ENCODE assay signal across 8 cellular contexts in genomic region chr6:7974932-7975763, GRCh38.
A peak's percentile ranks its signal among the peaks of the same experiment; 100 is the strongest.
DNase-seq lines count a peak whose midpoint lies in the region; ATAC-seq and TF ChIP-seq lines count a peak whose summit lies in the region.

No MANE protein-coding gene starts in this region.

- H3K79me2 ChIP-seq in GM23248 (ENCODE audit: insufficient read depth), result no peaks in the 10 kb centered on the region
- no peaks in the 10 kb centered on the region for H3K79me2 ChIP-seq in PC-3 (ENCODE audit: low read length)

- peaks cover 10% of the 10 kb centered on the region for H3F3A ChIP-seq in GM23248 (ENCODE audit: insufficient read depth)
- H3F3A ChIP-seq in PC-3 (ENCODE audit: low read length, unreplicated experiment), result peaks cover 4% of the 10 kb centered on the region

- DNase-seq in GM23248, result peak; percentile 94
- DNase-seq in PC-3, result peak; percentile 98
- peak; percentile 66 for DNase-seq in epithelial cell of prostate (ENCODE audit: low read depth, low spot score)
- peak; percentile 60 to 74 (median 65) for DNase-seq in mucosa of descending colon
- no peak for DNase-seq in NCI-H774 (lab: John Stamatoyannopoulos, UW)
- DNase-seq in amniotic stem cell (lab: John Stamatoyannopoulos, UW), result no peak
- DNase-seq in activated T-cell treated with anti-CD3 and anti-CD28 coated beads, Interleukin-2, amount 50 U/mL, for 1 hour, result no peak
- no peak for DNase-seq in activated T-cell treated with anti-CD3 and anti-CD28 coated beads, Interleukin-2, amount 50 U/mL, for 48 hours

- H3K36me3 ChIP-seq in GM23248 (ENCODE audit: low read depth) (no peaks in the 10 kb centered on the region), PC-3 (ENCODE audit: low read depth, low read length) (no peaks in the 10 kb centered on the region), mucosa of descending colon (ENCODE audit: low read depth) (no peaks in the 10 kb centered on the region)

- peak overlapping the region; percentile 41 for H3K9ac ChIP-seq in GM23248
- no peak overlapping the region for H3K9ac ChIP-seq in PC-3 (ENCODE audit: low read length)

- H3K27me3 ChIP-seq in GM23248 (replicated peaks; ENCODE audit: insufficient read depth), result no peaks in the 10 kb centered on the region
- no peaks in the 10 kb centered on the region for H3K27me3 ChIP-seq in PC-3 (ENCODE audit: low read length)

- H3K4me1 ChIP-seq in GM23248 (ENCODE audit: insufficient read depth) (0 out of 2 replicates have a peak, but pooled peaks cover 4% of the 10 kb centered on the region), PC-3 (ENCODE audit: insufficient read depth, low read length) (peaks cover 34% of the 10 kb centered on the region), mucosa of descending colon (ENCODE audit: low read depth) (peaks cover 12% of the 10 kb centered on the region)

- in situ Hi-C loops in GM23248 (cut with MboI), result no loop called here

- POLR2A ChIA-PET in PC-3 (lab: Charles Lee; ENCODE audit: unreplicated experiment), result interaction anchor here (0.5 to 1.0 kb wide), 2 partner anchors 65 to 83 kb away, joined by 3 to 7 read pairs; no protein-coding TSS in a partner anchor

- peak overlapping the region; percentile 25 for H3K27ac ChIP-seq in GM23248
- peak overlapping the region; percentile 30 for H3K27ac ChIP-seq in PC-3 (ENCODE audit: low read length)
- H3K27ac ChIP-seq in epithelial cell of prostate, result no peak overlapping the region

- H3K4me3 ChIP-seq in GM23248, result peak overlapping the region; percentile 61
- H3K4me3 ChIP-seq in PC-3 (ENCODE audit: low read length), result peak overlapping the region; percentile 41
- no peak overlapping the region for H3K4me3 ChIP-seq in mucosa of descending colon

- peak overlapping the region; percentile 84 for H3K4me2 ChIP-seq in GM23248 (ENCODE audit: unreplicated experiment)
- H3K4me2 ChIP-seq in PC-3 (ENCODE audit: low read length), result peak overlapping the region; percentile 82

- 3 to 4% methylated on average over 19 of the region's 19 CpGs for WGBS in GM23248 (ENCODE audit: low coverage in 1 of 2, low lambda C conversion rate in 2 of 2, missing lambda C conversion rate in 2 of 2), 2 experiments

- no peak for TF ChIP-seq CTCF in PC-3 (conservative IDR thresholded peaks at IDR 0.05; ENCODE audit: low read depth, low read length)
- no peak for TF ChIP-seq CTCF in mucosa of descending colon (IDR thresholded peaks at IDR 0.05)

- CTCF ChIA-PET in PC-3 (lab: Charles Lee), result no interaction called here

- H3K9me2 ChIP-seq in GM23248 (ENCODE audit: insufficient read depth) (no peaks in the 10 kb centered on the region), PC-3 (replicated peaks; ENCODE audit: low read length) (no peaks in the 10 kb centered on the region)

- no peaks in the 10 kb centered on the region for H4K20me1 ChIP-seq in GM23248 (ENCODE audit: insufficient read depth)
- peaks cover 5% of the 10 kb centered on the region; the same call in 1 of the 2 replicates for H4K20me1 ChIP-seq in PC-3 (ENCODE audit: low read length)

- H2AFZ ChIP-seq in GM23248 (peak overlapping the region; percentile 18), PC-3 (ENCODE audit: low read length) (peak overlapping the region; percentile 12; the same call in 1 of the 2 replicates)

- peak; percentile 82 for ATAC-seq in PC-3
- peak; percentile 95 for ATAC-seq in mucosa of descending colon

- BruUV-seq in PC-3 (replicated peaks; lab: Mats Ljungman, UMichigan), result no TSS peak

- H3K9me3 ChIP-seq in GM23248 (ENCODE audit: low read depth), result no peaks in the 10 kb centered on the region
- no peaks in the 10 kb centered on the region for H3K9me3 ChIP-seq in PC-3 (ENCODE audit: low read length)
- H3K9me3 ChIP-seq in mucosa of descending colon, result peaks cover under 1% of the 10 kb centered on the region

- intact Hi-C loops in PC-3 (cut with micrococcal nuclease), result loop anchor here (1.0 kb wide), 2 partner anchors 65 to 108 kb away; partner anchors contain the start of gene TXNDC5
- intact Hi-C loops in mucosa of descending colon (cut with DNase I, micrococcal nuclease), result no loop called here

Comparison
In these comparisons a context has a peak if more than half of its experiments do, and no peak if none do; other contexts are left out.
1. DNase-seq: peak in GM23248 (single experiment), PC-3 (single experiment), epithelial cell of prostate (single experiment) and mucosa of descending colon (3 of 3); none in NCI-H774 (single experiment), amniotic stem cell (single experiment), activated T-cell treated with anti-CD3 and anti-CD28 coated beads, Interleukin-2, amount 50 U/mL, for 1 hour (single experiment) and activated T-cell treated with anti-CD3 and anti-CD28 coated beads, Interleukin-2, amount 50 U/mL, for 48 hours (0 of 2).